Comparison of ENCODE assay signal across 13 cellular contexts in genomic region chr6:8080338-8081151, GRCh38. TPM values are rescaled to one million over a fixed set of nuclear protein-coding genes. Genes with fewer than 3 reads are reported as not detected.
DNase-seq lines count a peak whose midpoint lies in the region; ATAC-seq and TF ChIP-seq lines count a peak whose summit lies in the region.
"Had no signal": no experiment of that assay in that cellular context is flagged by ENCODE, and none has a peak within 500 bp of the region (broad histone marks: within the 10 kb centered on the region; RNA-seq: fewer than 3 reads in every experiment).

No MANE protein-coding gene starts in this region.

- peak overlapping the region; percentile 25 for H3K4me3 Mint-ChIP-seq in HFFc6
- H3K4me3 Mint-ChIP-seq: activated naive CD8-positive, alpha-beta T cell treated with anti-CD3 and anti-CD28 coated beads, Interleukin-2, amount 10 ng/mL, durations not matched to agents 7 days and 5 days; WTC11 had no signal

- H3K27ac ChIP-seq in SK-N-MC = peak overlapping the region; percentile 1; the same call in 1 of the 2 replicates
- H3K27ac ChIP-seq in spleen = peak overlapping the region in 6 of 8 donors; percentile 24 to 70 (median 57)
- H3K27ac ChIP-seq: gastrocnemius medialis, KMS-11, transverse colon had no signal

- ATAC-seq in HG02973 (IDR thresholded peaks at IDR 0.05; ENCODE audit: unreplicated experiment) = no peak
- ATAC-seq: gastrocnemius medialis, WTC11 had no signal

- no peak for TF ChIP-seq POLR2A in spleen (IDR thresholded peaks at IDR 0.05)

- 66 to 90% (median 68%) methylated on average over 4 of the region's 4 CpGs for WGBS in spleen, 5 donors

- peaks cover 74% of the 10 kb centered on the region for H3K36me3 ChIP-seq in SK-N-MC (ENCODE audit: insufficient read depth, low read length)
- peaks cover 0 to 58% (median 0%) of the 10 kb centered on the region in 6 donors for H3K36me3 ChIP-seq in spleen
- H3K36me3 ChIP-seq: gastrocnemius medialis, transverse colon had no signal

- H3K4me3 ChIP-seq in SK-N-MC = no peak overlapping the region
- no peak overlapping the region for H3K4me3 ChIP-seq in fibroblast of villous mesenchyme (ENCODE audit: low read depth, low read length)
- no peak overlapping the region for H3K4me3 ChIP-seq in spleen
- H3K4me3 ChIP-seq: gastrocnemius medialis, transverse colon had no signal

- H3K36me3 Mint-ChIP-seq in HFFc6 (ENCODE audit: low read depth) = peaks cover 30% of the 10 kb centered on the region

- TF ChIP-seq CTCF in HFFc6 (IDR thresholded peaks at IDR 0.05) (no peak), fibroblast of villous mesenchyme (IDR thresholded peaks at IDR 0.05; ENCODE audit: insufficient read depth, low read depth, low read length) (no peak), spleen (IDR thresholded peaks at IDR 0.05 in 8 of 11, conservative IDR thresholded peaks at IDR 0.05 in 3 of 11) (no peak)

- H3K27me3 ChIP-seq in spleen (replicated peaks in 1 of 7) = no peaks in the 10 kb centered on the region
- H3K27me3 ChIP-seq: gastrocnemius medialis, transverse colon had no signal

- no peaks in the 10 kb centered on the region for H3K9me3 ChIP-seq in SK-N-MC (ENCODE audit: low read depth, low read length)
- no peaks in the 10 kb centered on the region for H3K9me3 ChIP-seq in spleen
- H3K9me3 ChIP-seq: gastrocnemius medialis, transverse colon had no signal

- peaks cover 0 to 44% (median 3%) of the 10 kb centered on the region in 6 donors for H3K4me1 ChIP-seq in spleen

- no peaks in the 10 kb centered on the region for H3K9me3 Mint-ChIP-seq in HFFc6
- H3K9me3 Mint-ChIP-seq: activated naive CD8-positive, alpha-beta T cell treated with anti-CD3 and anti-CD28 coated beads, Interleukin-2, amount 10 ng/mL, durations not matched to agents 7 days and 5 days had no signal

- intact Hi-C loops in spleen (cut with DNase I; ENCODE audit: low total_unique reads) = no loop called here

- H3K9ac ChIP-seq in SK-N-MC (ENCODE audit: insufficient read length) = no peak overlapping the region
- H3K9ac ChIP-seq: KMS-11 had no signal

- peaks cover 72% of the 10 kb centered on the region for H3K4me1 Mint-ChIP-seq in HFFc6 (ENCODE audit: low read depth)

- DNase-seq in HFFc6 = peak; percentile 25
- no peak for DNase-seq in SK-N-MC (ENCODE audit: low read depth, low spot score)
- peak; percentile 67 for DNase-seq in fibroblast of villous mesenchyme (ENCODE audit: low read depth)
- no peak for DNase-seq in spleen
- no peak for DNase-seq in T-helper 9 cell
- DNase-seq in cerebellum (ENCODE audit: low spot score) = no peak
- DNase-seq: activated naive CD8-positive, alpha-beta T cell treated with anti-CD3 and anti-CD28 coated beads, Interleukin-2, amount 10 ng/mL, durations not matched to agents 7 days and 5 days; gastrocnemius medialis; NK-92 treated with Interleukin-12 subunit alpha and Interleukin-12 subunit beta, amount 100 ng/mL, for 24 hours; transverse colon had no signal

- H3K27me3 Mint-ChIP-seq in HFFc6 (ENCODE audit: insufficient read depth) = no peaks in the 10 kb centered on the region; the same call in 1 of the 2 replicates
- H3K27me3 Mint-ChIP-seq: activated naive CD8-positive, alpha-beta T cell treated with anti-CD3 and anti-CD28 coated beads, Interleukin-2, amount 10 ng/mL, durations not matched to agents 7 days and 5 days had no signal

- H3K27ac Mint-ChIP-seq in HFFc6 = peak overlapping the region; percentile 50
- H3K27ac Mint-ChIP-seq: activated naive CD8-positive, alpha-beta T cell treated with anti-CD3 and anti-CD28 coated beads, Interleukin-2, amount 10 ng/mL, durations not matched to agents 7 days and 5 days; WTC11 had no signal

RNA-seq across cellular contexts. Expression of gene BLOC1S5, which starts 16.4 kb away (rescaled TPM):
- 10 to 100 TPM in 3 of 6 experiments, 1 to 10 TPM in 3; 8.4 to 13.4 (median 9.5) TPM for total RNA-seq in HFFc6 (2021; fragmentation: NEBNext Ultra II Directional; extraction: Animal tissue kit (Norgen Biotek cat#: 25700))
- total RNA-seq in fibroblast of villous mesenchyme (7.1 and 11.2 TPM in 2 replicates), spleen (10 to 100 TPM; 11.6 to 18.0 (median 14.6) TPM), cerebellum (17.8 TPM)
- 10 to 100 TPM in 1 of 3 donors, 1 to 10 TPM in 2; 6.6 to 11.3 (median 6.9) TPM for polyA plus RNA-seq in spleen

RNA-seq across cellular contexts. Expression of gene EEF1E1, which starts 21.8 kb away (rescaled TPM):
- total RNA-seq in HFFc6 (2021; fragmentation: NEBNext Ultra II Directional; extraction: Animal tissue kit (Norgen Biotek cat#: 25700)) = 10 to 100 TPM; 36.7 to 43.0 (median 41.8) TPM
- total RNA-seq in fibroblast of villous mesenchyme = 22.5 and 35.8 TPM in 2 replicates
- total RNA-seq in spleen = 10 to 100 TPM; 12.2 to 18.6 (median 16.2) TPM
- 10 to 100 TPM; 23.3 to 35.9 (median 34.1) TPM for polyA plus RNA-seq in spleen
- 32.4 TPM for total RNA-seq in cerebellum

Comparison
In these comparisons a context has a peak if more than half of its experiments do, and no peak if none do; other contexts are left out.
1. DNase-seq: peak in HFFc6 (single experiment) and fibroblast of villous mesenchyme (single experiment); none in SK-N-MC (single experiment), spleen (single experiment), T-helper 9 cell (single experiment) and cerebellum (single experiment).